In the genomic region with DNA sequence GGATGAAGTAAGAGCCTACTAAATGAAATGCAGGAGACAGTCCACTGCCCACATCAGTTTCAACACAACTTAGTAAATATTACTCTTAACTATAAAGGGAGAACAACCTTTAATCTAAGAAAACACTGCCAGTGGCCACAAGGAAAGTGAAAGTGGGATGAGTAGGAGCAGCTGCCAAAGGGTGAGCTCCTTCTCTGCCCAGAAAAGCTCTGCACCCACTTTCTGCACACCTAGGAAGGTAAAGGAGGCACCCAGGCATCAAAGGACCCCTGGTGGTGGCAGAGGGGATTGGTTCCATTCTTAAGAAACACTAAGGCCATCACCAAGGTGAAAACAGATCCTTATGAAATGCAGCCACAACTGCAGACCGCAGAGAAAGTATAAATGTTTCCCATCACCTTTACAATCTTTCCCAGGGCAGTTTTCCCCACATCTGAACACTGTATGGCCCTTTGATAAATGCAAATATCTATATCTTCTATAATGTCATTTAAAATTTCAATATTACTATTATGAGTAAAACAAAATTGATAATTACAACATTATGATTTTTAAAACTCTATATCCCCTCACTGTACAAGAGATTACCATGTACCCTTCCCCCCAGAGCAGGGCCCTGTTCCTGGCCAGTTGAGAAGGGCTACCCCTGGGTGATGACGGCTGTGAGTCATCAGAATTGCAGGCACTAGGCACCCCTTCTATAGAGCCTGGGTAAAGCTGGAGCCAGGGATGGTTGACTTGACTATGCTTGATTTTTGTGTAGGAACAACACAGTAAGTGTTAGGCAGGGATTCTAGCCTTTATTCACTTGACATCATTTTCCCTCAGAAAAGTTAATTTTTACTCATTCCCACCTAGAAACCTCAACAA, we compare ENCODE assay signal across 8 cellular contexts.
DNase-seq lines count a peak whose midpoint lies in the region; ATAC-seq, FAIRE-seq and TF ChIP-seq lines count a peak whose summit lies in the region.

No MANE protein-coding gene starts in this region.

- TF ChIP-seq RAD21 in SK-N-SH (IDR thresholded peaks at IDR 0.05; ENCODE audit: low read length), result peak; percentile 59

- peaks cover 5% of the 10 kb centered on the region for H3K36me3 Mint-ChIP-seq in activated naive CD8-positive, alpha-beta T cell

- 95% methylated on average over 2 of the region's 2 CpGs for WGBS in SK-N-SH (ENCODE audit: low lambda C conversion rate)

- no peak overlapping the region for H3K27ac ChIP-seq in SK-N-SH (ENCODE audit: low read depth in 2 of 2, low read length in 1 of 2)
- no peak overlapping the region for H3K27ac ChIP-seq in keratinocyte (ENCODE audit: control insufficient read depth, insufficient read depth, low read length)

- no peaks in the 10 kb centered on the region for H3K9me1 ChIP-seq in keratinocyte (ENCODE audit: control insufficient read depth, extremely low read depth, insufficient read depth, low read length)

- POLR2A ChIA-PET in SK-N-SH (lab: Yijun Ruan, JAX), result no interaction called here

- CTCF ChIA-PET in SK-N-SH (lab: Yijun Ruan, JAX), result interaction anchor here (0.6 to 2.5 kb wide), 8 partner anchors 11 to 416 kb away, joined by 3 to 8 read pairs (median 4); no protein-coding TSS in a partner anchor

- H3F3A ChIP-seq in SK-N-SH (replicated peaks; ENCODE audit: insufficient read depth), result no peaks in the 10 kb centered on the region

- H3K27me3 Mint-ChIP-seq in activated naive CD8-positive, alpha-beta T cell, result no peaks in the 10 kb centered on the region

- H3K9me2 ChIP-seq in SK-N-SH, result no peaks in the 10 kb centered on the region

- no peaks in the 10 kb centered on the region for H3K9me3 Mint-ChIP-seq in activated naive CD8-positive, alpha-beta T cell (ENCODE audit: low read depth)

- TF ChIP-seq POLR2A in GM12892 (IDR thresholded peaks at IDR 0.05; ENCODE audit: low read depth, low read length), result no peak

- H3K27me3 ChIP-seq in SK-N-SH (ENCODE audit: insufficient read depth), result no peaks in the 10 kb centered on the region
- no peaks in the 10 kb centered on the region for H3K27me3 ChIP-seq in keratinocyte (ENCODE audit: control insufficient read depth, extremely low read depth, insufficient read depth, low read length)

- no peaks in the 10 kb centered on the region for H3K36me3 ChIP-seq in SK-N-SH (replicated peaks in 1 of 2; ENCODE audit: control insufficient read depth in 1 of 2, insufficient read depth in 2 of 2, low read length in 1 of 2)
- H3K36me3 ChIP-seq in keratinocyte (ENCODE audit: control insufficient read depth in 2 of 2, extremely low read depth in 1 of 2, insufficient read depth in 2 of 2, low read length in 2 of 2), result no peaks in the 10 kb centered on the region

- no peak overlapping the region for H2AFZ ChIP-seq in SK-N-SH (ENCODE audit: low read depth)
- no peak overlapping the region for H2AFZ ChIP-seq in keratinocyte (ENCODE audit: control insufficient read depth, low read length)

- peaks cover 0 to 6% of the 10 kb centered on the region in 2 experiments; a peak in 1 of 4 replicates for H3K4me1 ChIP-seq in SK-N-SH (ENCODE audit: control insufficient read depth in 1 of 2, insufficient read depth in 2 of 2, low read depth in 1 of 2, low read length in 1 of 2)
- peaks cover 4% of the 10 kb centered on the region for H3K4me1 ChIP-seq in keratinocyte (ENCODE audit: control insufficient read depth, extremely low read depth, insufficient read depth, low read length)

- H3K4me3 ChIP-seq in SK-N-SH (ENCODE audit: low read depth in 2 of 2, low read length in 1 of 2) (no peak overlapping the region), keratinocyte (ENCODE audit: control insufficient read depth in 2 of 3, extremely low read depth in 1 of 3, insufficient read depth in 2 of 3, low read depth in 1 of 3, low read length in 3 of 3) (no peak overlapping the region)

- TF ChIP-seq EP300 in SK-N-SH (IDR thresholded peaks at IDR 0.05; ENCODE audit: borderline replicate concordance in 1 of 2, low read depth in 1 of 2, low read length in 1 of 2), result no peak

- no peak overlapping the region for H3K9ac ChIP-seq in SK-N-SH
- no peak overlapping the region for H3K9ac ChIP-seq in keratinocyte (ENCODE audit: control insufficient read depth, extremely low read depth, insufficient read depth, low read length)

- peak; percentile 17 for FAIRE-seq in GM12892 (lab: Jason Lieb, UNC)
- no peak for FAIRE-seq in keratinocyte (lab: Jason Lieb, UNC)

- H3K4me2 ChIP-seq in SK-N-SH (no peak overlapping the region), keratinocyte (ENCODE audit: control insufficient read depth, extremely low read depth, insufficient read depth, low read depth, low read length) (no peak overlapping the region)

- DNase-seq in GM12892 (ENCODE audit: insufficient read length) (peak; percentile 52), SK-N-SH (peak; percentile 63), keratinocyte (ENCODE audit: low read depth, low spot score) (no peak), amygdala (lab: John Stamatoyannopoulos, UW) (no peak), NCI-H510A (lab: John Stamatoyannopoulos, UW) (no peak)
- DNase-seq in stimulated activated CD4-positive, alpha-beta T cell treated with anti-CD3 and anti-CD28 coated beads, TNF-alpha, amount 100 ng/mL, for 4 hours (ENCODE audit: low read depth in 3 of 3), result peak; percentile 24 to 58 (median 35)

- H3K79me2 ChIP-seq in SK-N-SH (ENCODE audit: insufficient read depth) (no peaks in the 10 kb centered on the region), keratinocyte (ENCODE audit: control insufficient read depth, insufficient read depth, low read length) (no peaks in the 10 kb centered on the region)

- ATAC-seq in HG03175 (IDR thresholded peaks at IDR 0.05; ENCODE audit: unreplicated experiment), result peak; percentile 85

- H4K20me1 ChIP-seq in SK-N-SH (ENCODE audit: insufficient read depth) (no peaks in the 10 kb centered on the region), keratinocyte (ENCODE audit: control insufficient read depth, extremely low read depth, insufficient read depth, low read length) (no peaks in the 10 kb centered on the region)

- H3K4me1 Mint-ChIP-seq in activated naive CD8-positive, alpha-beta T cell (ENCODE audit: low read depth), result peaks cover 22% of the 10 kb centered on the region

- H3K9me3 ChIP-seq in SK-N-SH (no peaks in the 10 kb centered on the region), keratinocyte (ENCODE audit: control insufficient read depth, low read depth, low read length) (no peaks in the 10 kb centered on the region)

- H3K27ac Mint-ChIP-seq in activated naive CD8-positive, alpha-beta T cell, result peak overlapping the region; percentile 54

- dilution Hi-C loops in keratinocyte (cut with MboI; ENCODE audit: extremely low pct_ligation_motif_present, low sequenced_read_pairs), result no loop called here

- TF ChIP-seq CTCF in SK-N-SH (IDR thresholded peaks at IDR 0.05) (peak; percentile 61), keratinocyte (optimal IDR thresholded peaks at IDR 0.05 in 1 of 3, IDR thresholded peaks at IDR 0.05 in 1 of 3, conservative IDR thresholded peaks at IDR 0.05 in 1 of 3; ENCODE audit: extremely low read depth in 1 of 3, insufficient read depth in 2 of 3, low read length in 3 of 3) (peak; percentile 77 to 85 (median 81))

- no peak overlapping the region for H3K4me3 Mint-ChIP-seq in activated naive CD8-positive, alpha-beta T cell

TF ChIP-seq in SK-N-SH, 30 proteins besides CTCF, POLR2A, EP300 and RAD21:
- TF ChIP-seq GATA2 (CRISPR knock-in tag; IDR thresholded peaks at IDR 0.05), result no peak
- peak; percentile 63 for TF ChIP-seq SMC3 (IDR thresholded peaks at IDR 0.05; ENCODE audit: low read depth, low read length)

Comparison
In these comparisons a context has a peak if more than half of its experiments do, and no peak if none do; other contexts are left out.
1. DNase-seq: peak in GM12892 (single experiment), SK-N-SH (single experiment) and stimulated activated CD4-positive, alpha-beta T cell treated with anti-CD3 and anti-CD28 coated beads, TNF-alpha, amount 100 ng/mL, for 4 hours (3 of 3); none in keratinocyte (single experiment), amygdala (0 of 56) and NCI-H510A (single experiment).